ENCODE assay signal across 4 cellular contexts in the genomic region with DNA sequence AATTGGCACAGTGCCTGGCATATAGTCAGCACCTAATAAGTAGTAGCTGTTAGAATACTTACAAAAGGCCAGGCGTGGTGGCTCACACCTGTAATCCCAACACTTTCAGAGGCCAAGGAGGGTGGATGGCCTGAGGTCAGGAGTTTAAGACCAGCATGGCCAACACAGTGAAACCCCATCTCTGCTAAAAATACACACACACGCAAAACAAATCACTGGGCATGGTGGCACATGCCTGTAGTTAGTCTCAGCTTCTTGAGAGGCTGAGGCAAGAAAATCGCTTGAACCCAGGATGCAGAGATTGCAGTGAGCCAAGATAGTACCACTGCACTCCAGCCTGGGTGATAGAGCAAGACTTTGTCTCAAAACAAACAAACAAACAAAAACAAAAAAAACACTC. TPM values are rescaled to one million over a fixed set of nuclear protein-coding genes. Genes with fewer than 3 reads are reported as not detected.
DNase-seq lines count a peak whose midpoint lies in the region; ATAC-seq and TF ChIP-seq lines count a peak whose summit lies in the region.
"Not testable (repeated sequence)": the region's sequence is repeated elsewhere in the genome, so short reads cannot be mapped to it uniquely, and the experiment has no call there.
"Had no signal": no experiment of that assay in that cellular context is flagged by ENCODE, and none has a peak within 500 bp of the region (broad histone marks: within the 10 kb centered on the region; RNA-seq: fewer than 3 reads in every experiment).

No MANE protein-coding gene starts in this region.

- not testable (repeated sequence) for TF ChIP-seq POLR2A in gastrocnemius medialis (IDR thresholded peaks at IDR 0.05)

- not testable (repeated sequence) for H3K36me3 ChIP-seq in psoas muscle (ENCODE audit: insufficient read depth in 1 of 2, low read depth in 1 of 2); gastrocnemius medialis

- not testable (repeated sequence) for H3K4me3 ChIP-seq in psoas muscle, gastrocnemius medialis

- not testable (repeated sequence) for H3K9me3 ChIP-seq in psoas muscle, gastrocnemius medialis

- intact Hi-C loops in psoas muscle (cut with DNase I); gastrocnemius medialis (cut with DNase I; ENCODE audit: low total_unique reads): not testable (repeated sequence)

- H3K27me3 ChIP-seq in psoas muscle (ENCODE audit: insufficient read depth in 3 of 3, low read length in 2 of 3); gastrocnemius medialis: not testable (repeated sequence)

- in situ Hi-C loops in gastrocnemius medialis (cut with MboI; ENCODE audit: low sequenced_read_pairs in 4 of 4), result not testable (repeated sequence)

- WGBS in psoas muscle, 3 donors, result 28 to 30% (median 29%) methylated on average over 1 of the region's 3 CpGs

- H3K27ac ChIP-seq in psoas muscle, gastrocnemius medialis: not testable (repeated sequence)

- TF ChIP-seq CTCF in psoas muscle (IDR thresholded peaks at IDR 0.05); gastrocnemius medialis (IDR thresholded peaks at IDR 0.05 in 4 of 5, conservative IDR thresholded peaks at IDR 0.05 in 1 of 5): not testable (repeated sequence)

- DNase-seq in psoas muscle, gastrocnemius medialis: not testable (repeated sequence)

- peak in 3 of 4 donors; percentile 72 to 89 (median 87) for ATAC-seq in psoas muscle
- ATAC-seq in gastrocnemius medialis, result peak; percentile 81 to 83

- H3K4me1 ChIP-seq in psoas muscle, gastrocnemius medialis: not testable (repeated sequence)

RNA-seq across cellular contexts. Expression of gene NPIPA8, which starts 29.3 kb away (rescaled TPM):
- total RNA-seq in psoas muscle, result under 1 TPM in 2 of 4 donors, not detected in 2; 0.36 to 0.42 TPM
- 1 to 10 TPM in 2 of 3 donors, not detected in 1; 5.7 to 6.4 TPM for polyA plus RNA-seq in psoas muscle
- 10 to 100 TPM in 2 of 4 donors, 1 to 10 TPM in 1, under 1 TPM in 1; 0.51 to 32.2 (median 11.7) TPM for total RNA-seq in gastrocnemius medialis
- total RNA-seq: Calu3; CD4-positive, CD25-positive, alpha-beta regulatory T cell had no signal
